Comparison of ENCODE assay signal across 11 cellular contexts in genomic region chr4:140003851-140004579, GRCh38.
A peak's percentile ranks its signal among the peaks of the same experiment; 100 is the strongest.
DNase-seq lines count a peak whose midpoint lies in the region; ATAC-seq and TF ChIP-seq lines count a peak whose summit lies in the region.
"Had no signal": no experiment of that assay in that cellular context is flagged by ENCODE, and none has a peak within 500 bp of the region (broad histone marks: within the 10 kb centered on the region; RNA-seq: fewer than 3 reads in every experiment).

No MANE protein-coding gene starts in this region.

- DNase-seq in heart left ventricle (no peak), left cardiac atrium (no peak), fibroblast of mammary gland (ENCODE audit: low read depth) (no peak), vagina (ENCODE audit: extremely low spot score in 2 of 2) (no peak), NCI-H1048 (lab: John Stamatoyannopoulos, UW) (no peak)
- DNase-seq: activated CD4-positive, alpha-beta T cell treated with anti-CD3 and anti-CD28 coated beads for 36 hours; CD4-positive, alpha-beta T cell; GOT3 had no signal

- H3K27me3 ChIP-seq in heart left ventricle = no peaks in the 10 kb centered on the region
- H3K27me3 ChIP-seq in neuron (ENCODE audit: insufficient read depth, low read length) = no peaks in the 10 kb centered on the region
- H3K27me3 ChIP-seq in vagina = no peaks in the 10 kb centered on the region

- H3K4me3 ChIP-seq in heart left ventricle = peak overlapping the region; percentile 9 to 56 (median 46)
- peak overlapping the region; percentile 32 for H3K4me3 ChIP-seq in fibroblast of mammary gland (ENCODE audit: control insufficient read depth, low read depth, low read length)
- H3K4me3 ChIP-seq in neuron (ENCODE audit: low read length) = peak overlapping the region; percentile 42
- H3K4me3 ChIP-seq in vagina = peak overlapping the region; percentile 29 to 41

- intact Hi-C loops in heart left ventricle (cut with DNase I) = loop anchor here in 2 of 10 donors (5.0 to 10.0 kb wide), 2 partner anchors 267 to 269 kb away; no protein-coding TSS in a partner anchor
- intact Hi-C loops in left cardiac atrium (cut with DNase I) = loop anchor here (10.0 kb wide), 3 partner anchors 251 to 269 kb away; no protein-coding TSS in a partner anchor
- intact Hi-C loops in vagina (cut with DNase I) = loop anchor here (10.0 kb wide), 1 partner anchor 189 kb away; no protein-coding TSS in a partner anchor

- TF ChIP-seq POLR2A in heart left ventricle (IDR thresholded peaks at IDR 0.05) = no peak
- TF ChIP-seq POLR2A in vagina (IDR thresholded peaks at IDR 0.05) = no peak

- H2AFZ ChIP-seq in neuron (ENCODE audit: low read depth, low read length) = peak overlapping the region; percentile 94

- WGBS in heart left ventricle, 4 donors = 54 to 66% (median 64%) methylated on average over 7 of the region's 7 CpGs

- no peaks in the 10 kb centered on the region for H3K36me3 ChIP-seq in heart left ventricle
- H3K36me3 ChIP-seq in neuron (ENCODE audit: insufficient read depth, low read length) = no peaks in the 10 kb centered on the region
- no peaks in the 10 kb centered on the region for H3K36me3 ChIP-seq in vagina

- TF ChIP-seq CTCF in heart left ventricle (IDR thresholded peaks at IDR 0.05) (no peak), fibroblast of mammary gland (conservative IDR thresholded peaks at IDR 0.05; ENCODE audit: control insufficient read depth, insufficient read depth, low read depth, low read length) (no peak), vagina (IDR thresholded peaks at IDR 0.05) (no peak)

- H3K27ac ChIP-seq in heart left ventricle = peak overlapping the region in 8 of 12 donors; percentile 12 to 67 (median 49)
- peak overlapping the region; percentile 43 for H3K27ac ChIP-seq in vagina

- H3K4me1 ChIP-seq in heart left ventricle (peaks cover 0 to 28% (median 6%) of the 10 kb centered on the region in 12 donors), neuron (ENCODE audit: insufficient read depth, low read length) (peaks cover 27% of the 10 kb centered on the region), vagina (peaks cover 12% of the 10 kb centered on the region)

- H3K9me3 ChIP-seq in heart left ventricle = no peaks in the 10 kb centered on the region
- no peaks in the 10 kb centered on the region for H3K9me3 ChIP-seq in neuron (ENCODE audit: low read length)
- H3K9me3 ChIP-seq in vagina = no peaks in the 10 kb centered on the region

- peak in 2 of 4 donors; percentile 7 to 18 for ATAC-seq in heart left ventricle
- no peak for ATAC-seq in left cardiac atrium
- ATAC-seq in GM21381 (IDR thresholded peaks at IDR 0.05; ENCODE audit: unreplicated experiment) = no peak
- ATAC-seq in activated CD4-positive, CD25-positive, alpha-beta regulatory T cell treated with anti-CD3 and anti-CD28 coated beads, Interleukin-2, amount 50 U/mL, for 24 hours = no peak
- ATAC-seq: activated CD4-positive, alpha-beta T cell treated with anti-CD3 and anti-CD28 coated beads for 36 hours had no signal
